In genomic region chr21:44370027-44370735, GRCh38 we compare ENCODE assay signal across 1 cellular context.
A peak's percentile ranks its signal among the peaks of the same experiment; 100 is the strongest.
TF ChIP-seq lines count a peak whose summit lies in the region.

No MANE protein-coding gene starts in this region.

TF ChIP-seq in K562, 482 proteins besides CTCF, POLR2A, EP300 and RAD21 (continued from another document):
- TF ChIP-seq USF1 (CRISPR knock-in tag; IDR thresholded peaks at IDR 0.05): peak; percentile 61
- peak; percentile 40; the same call in 1 of the 2 replicates for TF ChIP-seq ZNF263 (CRISPR knock-in tag; IDR thresholded peaks at IDR 0.05; ENCODE audit: borderline replicate concordance)
- TF ChIP-seq MAZ (CRISPR knock-in tag; conservative IDR thresholded peaks at IDR 0.05 in 1 of 2, IDR thresholded peaks at IDR 0.05 in 1 of 2): no peak
- no peak for TF ChIP-seq ZNF347 (CRISPR knock-in tag; IDR thresholded peaks at IDR 0.05; ENCODE audit: low read depth)
- no peak for TF ChIP-seq ARHGAP35 (IDR thresholded peaks at IDR 0.05; ENCODE audit: partially characterized antibody)
- no peak for TF ChIP-seq NFXL1 (CRISPR knock-in tag; IDR thresholded peaks at IDR 0.05)
- no peak for TF ChIP-seq BRF1 (IDR thresholded peaks at IDR 0.05; ENCODE audit: borderline replicate concordance, extremely low read depth, insufficient read length)
- TF ChIP-seq RBM25 (IDR thresholded peaks at IDR 0.05; ENCODE audit: low read depth, low read length, severe bottlenecking): no peak
- TF ChIP-seq RAD51 (IDR thresholded peaks at IDR 0.05; ENCODE audit: borderline replicate concordance, low read depth): 0 out of 2 replicates have a peak, but pooled peaks have one; percentile 35
- TF ChIP-seq SREBF1 (IDR thresholded peaks at IDR 0.05; ENCODE audit: borderline replicate concordance, low read depth, low read length): no peak
- TF ChIP-seq ELK1 (CRISPR knock-in tag; IDR thresholded peaks at IDR 0.05): no peak
- TF ChIP-seq CBX8 (IDR thresholded peaks at IDR 0.05; ENCODE audit: borderline replicate concordance, extremely low read depth, low read depth, low read length, poor library complexity, severe bottlenecking): no peak
- TF ChIP-seq RBM17 (IDR thresholded peaks at IDR 0.05; ENCODE audit: borderline replicate concordance, low read depth, low read length): no peak
- no peak for TF ChIP-seq ELF2 (CRISPR knock-in tag; IDR thresholded peaks at IDR 0.05)
- no peak for TF ChIP-seq NFE2L1 (tag; IDR thresholded peaks at IDR 0.05; ENCODE audit: borderline replicate concordance, low read depth)
- TF ChIP-seq ID3 (CRISPR knock-in tag; IDR thresholded peaks at IDR 0.05): no peak
- no peak for TF ChIP-seq ID3 (tag; IDR thresholded peaks at IDR 0.05)
- TF ChIP-seq CHD1 (IDR thresholded peaks at IDR 0.05; ENCODE audit: low read length): no peak
- no peak for TF ChIP-seq SIX5 (IDR thresholded peaks at IDR 0.05; ENCODE audit: borderline replicate concordance in 1 of 2, insufficient read depth in 1 of 2, low read depth in 1 of 2, low read length in 2 of 2)
- TF ChIP-seq ZFX (CRISPR knock-in tag; IDR thresholded peaks at IDR 0.05): no peak
- no peak for TF ChIP-seq IRF9 (tag; IDR thresholded peaks at IDR 0.05)
- TF ChIP-seq ZNF639 (CRISPR knock-in tag; conservative IDR thresholded peaks at IDR 0.05 in 1 of 2, IDR thresholded peaks at IDR 0.05 in 1 of 2): no peak
- TF ChIP-seq MNT (conservative IDR thresholded peaks at IDR 0.05): no peak
- no peak for TF ChIP-seq HIVEP1 (CRISPR knock-in tag; IDR thresholded peaks at IDR 0.05)
- no peak for TF ChIP-seq ZNF143 (CRISPR knock-in tag; IDR thresholded peaks at IDR 0.05)
- TF ChIP-seq ZNF197 (CRISPR knock-in tag; IDR thresholded peaks at IDR 0.05; ENCODE audit: low read depth): no peak
- no peak for TF ChIP-seq SRSF3 (IDR thresholded peaks at IDR 0.05; ENCODE audit: insufficient read depth, low read length)
- TF ChIP-seq CHCHD3 (CRISPR knock-in tag; IDR thresholded peaks at IDR 0.05): no peak
- no peak for TF ChIP-seq POLR2G (IDR thresholded peaks at IDR 0.05; ENCODE audit: low read depth, low read length)
- no peak for TF ChIP-seq ZNF75A (CRISPR knock-in tag; IDR thresholded peaks at IDR 0.05)
- TF ChIP-seq ZNF589 (CRISPR knock-in tag; IDR thresholded peaks at IDR 0.05; ENCODE audit: low read depth): no peak
- TF ChIP-seq ZHX1 (conservative IDR thresholded peaks at IDR 0.05; ENCODE audit: low read length): no peak
- no peak for TF ChIP-seq FOXK2 (conservative IDR thresholded peaks at IDR 0.05 in 1 of 2, IDR thresholded peaks at IDR 0.05 in 1 of 2; ENCODE audit: low read depth in 2 of 2)
- no peak for TF ChIP-seq SRSF9 (IDR thresholded peaks at IDR 0.05; ENCODE audit: borderline replicate concordance, low read depth, low read length)
- TF ChIP-seq FOSL1 (tag; conservative IDR thresholded peaks at IDR 0.05): peak; percentile 51; the same call in 1 of the 2 replicates
- no peak for TF ChIP-seq BRD4 (IDR thresholded peaks at IDR 0.05)
- TF ChIP-seq ZNF324 (CRISPR knock-in tag; IDR thresholded peaks at IDR 0.05): no peak
